Comparison of ENCODE assay signal across 17 cellular contexts in the genomic region with DNA sequence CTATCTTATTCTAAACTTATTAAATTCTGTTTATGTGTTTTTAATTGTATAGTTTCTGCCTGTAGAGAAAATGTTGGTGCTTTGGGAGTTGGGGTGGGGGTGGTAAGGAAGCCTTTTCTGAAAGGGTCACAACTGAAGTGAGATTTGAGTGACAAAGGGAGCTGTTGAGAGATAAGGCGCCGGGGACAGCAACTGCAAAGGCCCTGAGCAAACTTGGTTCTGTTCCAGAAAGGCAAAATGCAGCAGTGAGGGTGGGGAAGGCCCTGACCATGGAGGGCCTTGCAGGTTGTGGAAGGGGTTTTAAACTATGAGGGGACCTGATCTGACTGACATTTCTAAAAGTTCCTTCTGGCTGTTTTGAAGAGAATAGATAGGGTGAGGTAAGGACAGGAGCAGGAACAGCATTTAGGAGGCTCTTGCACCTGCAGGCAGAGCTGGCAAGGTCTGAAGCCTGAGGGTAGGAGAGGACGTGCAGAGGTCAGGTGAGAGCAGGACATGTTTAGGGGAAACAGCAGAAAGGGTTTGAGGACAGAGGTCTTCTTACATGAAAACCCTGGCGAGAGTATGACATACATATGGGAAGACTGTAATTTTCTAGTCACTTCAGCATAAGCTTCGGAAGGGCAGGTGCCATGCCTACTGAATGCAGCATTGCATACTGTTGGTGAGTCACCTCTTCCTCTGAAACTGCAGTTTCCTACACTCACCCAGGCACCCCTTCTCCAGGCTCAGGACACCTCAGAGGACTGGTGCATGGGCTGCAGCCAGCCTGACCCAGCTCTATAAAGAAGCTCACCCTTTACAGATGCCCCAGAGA.
DNase-seq lines count a peak whose midpoint lies in the region; ATAC-seq, FAIRE-seq and TF ChIP-seq lines count a peak whose summit lies in the region.
"Had no signal": no experiment of that assay in that cellular context is flagged by ENCODE, and none has a peak within 500 bp of the region (broad histone marks: within the 10 kb centered on the region; RNA-seq: fewer than 3 reads in every experiment).

No MANE protein-coding gene starts in this region.

- TF ChIP-seq POLR2A in body of pancreas (IDR thresholded peaks at IDR 0.05) = no peak

- H2AFZ ChIP-seq in astrocyte (ENCODE audit: low read depth, low read length) = peak overlapping the region; percentile 26

- no peaks in the 10 kb centered on the region for H3K79me2 ChIP-seq in astrocyte (ENCODE audit: insufficient read depth, low read length)

- H3K27ac Mint-ChIP-seq in astrocyte (ENCODE audit: unreplicated experiment) (no peak overlapping the region), nephron progenitor cell (no peak overlapping the region), immature natural killer cell (no peak overlapping the region)
- H3K27ac Mint-ChIP-seq: activated CD4-positive, alpha-beta T cell treated with anti-CD3 and anti-CD28 coated beads for 36 hours; CD14-positive monocyte; IgD-negative memory B cell; T-helper 17 cell had no signal

- TF ChIP-seq CTCF in astrocyte (IDR thresholded peaks at IDR 0.05; ENCODE audit: insufficient read depth, low read depth, low read length) = no peak
- TF ChIP-seq CTCF in cardiac muscle cell (IDR thresholded peaks at IDR 0.05; ENCODE audit: low read depth, low read length) = no peak
- no peak for TF ChIP-seq CTCF in nephron progenitor cell (IDR thresholded peaks at IDR 0.05)
- no peak for TF ChIP-seq CTCF in body of pancreas (IDR thresholded peaks at IDR 0.05)

- peak; percentile 59 for DNase-seq in M059J (ENCODE audit: low read depth)
- peak; percentile 60 for DNase-seq in astrocyte (ENCODE audit: low read depth)
- DNase-seq in cardiac muscle cell (ENCODE audit: low read depth in 1 of 2, low spot score in 1 of 2) = peak in 1 of 2 donors; percentile 64
- DNase-seq in nephron progenitor cell = no peak
- no peak for DNase-seq in body of pancreas
- no peak for DNase-seq in activated gamma-delta T cell (lab: John Stamatoyannopoulos, UW)
- DNase-seq in immature natural killer cell = no peak
- DNase-seq: activated CD4-positive, alpha-beta T cell treated with anti-CD3 and anti-CD28 coated beads for 36 hours; activated T-cell treated with anti-CD3 and anti-CD28 coated beads, Interleukin-2, amount 50 U/mL, for 4 hours; right lobe of liver; stimulated activated CD4-positive, alpha-beta T cell treated with anti-CD3 and anti-CD28 coated beads, Interleukin-4, amount 100 ng/mL, for 4 hours; stimulated activated naive CD4-positive, alpha-beta T cell; T-helper 17 cell had no signal

- H3K4me3 ChIP-seq in astrocyte (ENCODE audit: insufficient read depth, low read depth, low read length) (no peak overlapping the region), cardiac muscle cell (no peak overlapping the region), rectal smooth muscle tissue (ENCODE audit: low read length) (no peak overlapping the region), body of pancreas (no peak overlapping the region)
- H3K4me3 ChIP-seq: right lobe of liver had no signal

- peak overlapping the region; percentile 75 for H3K4me2 ChIP-seq in astrocyte (ENCODE audit: low read length)

- peak overlapping the region; percentile 10 for H3K27ac ChIP-seq in astrocyte (ENCODE audit: low read depth, low read length)
- peak overlapping the region; percentile 39 for H3K27ac ChIP-seq in cardiac muscle cell
- peak overlapping the region; percentile 23 for H3K27ac ChIP-seq in rectal smooth muscle tissue (ENCODE audit: low read depth, low read length)
- H3K27ac ChIP-seq in body of pancreas = no peak overlapping the region
- H3K27ac ChIP-seq: right lobe of liver had no signal

- H3K4me3 Mint-ChIP-seq in astrocyte (ENCODE audit: unreplicated experiment) (no peak overlapping the region), nephron progenitor cell (no peak overlapping the region), immature natural killer cell (no peak overlapping the region)
- H3K4me3 Mint-ChIP-seq: activated CD4-positive, alpha-beta T cell treated with anti-CD3 and anti-CD28 coated beads for 36 hours; activated T-cell treated with anti-CD3 and anti-CD28 coated beads, Interleukin-2, amount 50 U/mL, for 4 hours; CD14-positive monocyte; IgD-negative memory B cell; T-helper 17 cell had no signal

- no peaks in the 10 kb centered on the region for H3K27me3 ChIP-seq in astrocyte (ENCODE audit: insufficient read depth, low read length)
- H3K27me3 ChIP-seq in cardiac muscle cell = no peaks in the 10 kb centered on the region
- H3K27me3 ChIP-seq in rectal smooth muscle tissue (ENCODE audit: control insufficient read depth, insufficient read depth, low read length) = no peaks in the 10 kb centered on the region
- H3K27me3 ChIP-seq in body of pancreas = no peaks in the 10 kb centered on the region
- H3K27me3 ChIP-seq: right lobe of liver had no signal

- H3K9me3 Mint-ChIP-seq in astrocyte (ENCODE audit: unreplicated experiment) (peaks cover 13% of the 10 kb centered on the region), nephron progenitor cell (peaks cover 25% of the 10 kb centered on the region), immature natural killer cell (peaks cover 4 to 17% (median 7%) of the 10 kb centered on the region in 6 donors)

- peaks cover 7% of the 10 kb centered on the region for H3K27me3 Mint-ChIP-seq in astrocyte (ENCODE audit: low read depth, unreplicated experiment)
- peaks cover 8% of the 10 kb centered on the region for H3K27me3 Mint-ChIP-seq in nephron progenitor cell (ENCODE audit: low read depth, poor library complexity)
- peaks cover 2 to 7% (median 2%) of the 10 kb centered on the region in 3 donors for H3K27me3 Mint-ChIP-seq in immature natural killer cell (ENCODE audit: low read depth in 3 of 3)
- H3K27me3 Mint-ChIP-seq: IgD-negative memory B cell had no signal

- WGBS in body of pancreas, 2 donors = 54 to 60% methylated on average over 5 of the region's 5 CpGs

- H3K4me1 ChIP-seq in astrocyte (ENCODE audit: insufficient read depth, low read length) (peaks cover 31% of the 10 kb centered on the region), cardiac muscle cell (ENCODE audit: low read depth) (peaks cover 21% of the 10 kb centered on the region), rectal smooth muscle tissue (ENCODE audit: control insufficient read depth, insufficient read depth, low read length) (peaks cover 10% of the 10 kb centered on the region), body of pancreas (no peaks in the 10 kb centered on the region)
- H3K4me1 ChIP-seq: right lobe of liver had no signal

- H3K9ac ChIP-seq in astrocyte (ENCODE audit: low read length) = no peak overlapping the region
- H3K9ac ChIP-seq in rectal smooth muscle tissue (ENCODE audit: low read length) = no peak overlapping the region

- FAIRE-seq in astrocyte (lab: Jason Lieb, UNC) = no peak
- FAIRE-seq: urothelium cell line had no signal

- intact Hi-C loops in body of pancreas (cut with DNase I) = no loop called here

- no peak for ATAC-seq in body of pancreas
- ATAC-seq: activated CD4-positive, alpha-beta T cell treated with anti-CD3 and anti-CD28 coated beads for 36 hours; activated T-cell treated with anti-CD3 and anti-CD28 coated beads, Interleukin-2, amount 50 U/mL, for 4 hours; T-helper 17 cell had no signal

- H3K9me3 ChIP-seq in astrocyte (ENCODE audit: insufficient read depth, low read depth, low read length) (no peaks in the 10 kb centered on the region), cardiac muscle cell (ENCODE audit: low read depth) (no peaks in the 10 kb centered on the region), body of pancreas (no peaks in the 10 kb centered on the region)
- H3K9me3 ChIP-seq: right lobe of liver had no signal

- H3K36me3 ChIP-seq in astrocyte (ENCODE audit: insufficient read depth, low read length) (no peaks in the 10 kb centered on the region), cardiac muscle cell (no peaks in the 10 kb centered on the region), rectal smooth muscle tissue (ENCODE audit: control insufficient read depth, insufficient read depth, low read length) (no peaks in the 10 kb centered on the region), body of pancreas (replicated peaks in 1 of 2; ENCODE audit: insufficient read depth in 1 of 2, low read depth in 2 of 2) (no peaks in the 10 kb centered on the region)
- H3K36me3 ChIP-seq: right lobe of liver had no signal

- H4K20me1 ChIP-seq in astrocyte (ENCODE audit: insufficient read depth, low read length) = no peaks in the 10 kb centered on the region

- H3K4me1 Mint-ChIP-seq in astrocyte (ENCODE audit: low read depth, unreplicated experiment) = peaks cover 30% of the 10 kb centered on the region
- peaks cover 24% of the 10 kb centered on the region for H3K4me1 Mint-ChIP-seq in nephron progenitor cell
- no peaks in the 10 kb centered on the region for H3K4me1 Mint-ChIP-seq in immature natural killer cell
- H3K4me1 Mint-ChIP-seq: activated CD4-positive, alpha-beta T cell treated with anti-CD3 and anti-CD28 coated beads for 36 hours; CD14-positive monocyte; IgD-negative memory B cell; T-helper 17 cell had no signal

- H3K36me3 Mint-ChIP-seq in astrocyte (ENCODE audit: low read depth, unreplicated experiment) = no peaks in the 10 kb centered on the region
- peaks cover 9% of the 10 kb centered on the region for H3K36me3 Mint-ChIP-seq in nephron progenitor cell (ENCODE audit: low read depth)
- H3K36me3 Mint-ChIP-seq in immature natural killer cell = peaks cover 3 to 8% (median 7%) of the 10 kb centered on the region in 3 donors
- H3K36me3 Mint-ChIP-seq: CD14-positive monocyte had no signal

Comparison
In these comparisons a context has a peak if more than half of its experiments do, and no peak if none do; other contexts are left out.
1. DNase-seq: peak in M059J (single experiment) and astrocyte (single experiment); none in nephron progenitor cell (single experiment), body of pancreas (0 of 4), activated gamma-delta T cell (single experiment) and immature natural killer cell (0 of 3).
2. H3K27ac ChIP-seq: peak in astrocyte (single experiment), cardiac muscle cell (single experiment) and rectal smooth muscle tissue (single experiment); none in body of pancreas (0 of 4).